ENCODE assay signal across 2 cellular contexts in genomic region chr17:4492762-4493561, GRCh38.
TF ChIP-seq lines count a peak whose summit lies in the region.

No MANE protein-coding gene starts in this region.

TF ChIP-seq in A549, 52 proteins besides CTCF, POLR2A, EP300 and RAD21 (continued from another document):
- no peak for TF ChIP-seq MAX (IDR thresholded peaks at IDR 0.05)
- no peak for TF ChIP-seq HEYL (CRISPR knock-in tag; IDR thresholded peaks at IDR 0.05)
- TF ChIP-seq EHMT2 (IDR thresholded peaks at IDR 0.05; ENCODE audit: low read depth) = peak; percentile 72
- TF ChIP-seq, protein P1, sequence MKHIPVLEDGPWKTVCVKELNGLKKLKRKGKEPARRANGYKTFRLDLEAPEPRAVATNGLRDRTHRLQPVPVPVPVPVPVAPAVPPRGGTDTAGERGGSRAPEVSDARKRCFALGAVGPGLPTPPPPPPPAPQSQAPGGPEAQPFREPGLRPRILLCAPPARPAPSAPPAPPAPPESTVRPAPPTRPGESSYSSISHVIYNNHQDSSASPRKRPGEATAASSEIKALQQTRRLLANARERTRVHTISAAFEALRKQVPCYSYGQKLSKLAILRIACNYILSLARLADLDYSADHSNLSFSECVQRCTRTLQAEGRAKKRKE (CRISPR knock-in tag; IDR thresholded peaks at IDR 0.05; ENCODE audit: low read depth) = 0 out of 2 replicates have a peak, but pooled peaks have one; percentile 40
- no peak for TF ChIP-seq CHD4 (IDR thresholded peaks at IDR 0.05; ENCODE audit: borderline replicate concordance)
- TF ChIP-seq, protein P2, sequence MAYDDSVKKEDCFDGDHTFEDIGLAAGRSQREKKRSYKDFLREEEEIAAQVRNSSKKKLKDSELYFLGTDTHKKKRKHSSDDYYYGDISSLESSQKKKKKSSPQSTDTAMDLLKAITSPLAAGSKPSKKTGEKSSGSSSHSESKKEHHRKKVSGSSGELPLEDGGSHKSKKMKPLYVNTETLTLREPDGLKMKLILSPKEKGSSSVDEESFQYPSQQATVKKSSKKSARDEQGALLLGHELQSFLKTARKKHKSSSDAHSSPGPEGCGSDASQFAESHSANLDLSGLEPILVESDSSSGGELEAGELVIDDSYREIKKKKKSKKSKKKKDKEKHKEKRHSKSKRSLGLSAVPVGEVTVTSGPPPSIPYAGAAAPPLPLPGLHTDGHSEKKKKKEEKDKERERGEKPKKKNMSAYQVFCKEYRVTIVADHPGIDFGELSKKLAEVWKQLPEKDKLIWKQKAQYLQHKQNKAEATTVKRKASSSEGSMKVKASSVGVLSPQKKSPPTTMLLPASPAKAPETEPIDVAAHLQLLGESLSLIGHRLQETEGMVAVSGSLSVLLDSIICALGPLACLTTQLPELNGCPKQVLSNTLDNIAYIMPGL (CRISPR knock-in tag; IDR thresholded peaks at IDR 0.05; ENCODE audit: borderline replicate concordance) = no peak
- no peak for TF ChIP-seq ZFP36 (IDR thresholded peaks at IDR 0.05; ENCODE audit: borderline replicate concordance, partially characterized antibody)
- 0 out of 2 replicates have a peak, but pooled peaks have one; percentile 40 for TF ChIP-seq EHF (CRISPR knock-in tag; IDR thresholded peaks at IDR 0.05)
- no peak for TF ChIP-seq KDM1A (IDR thresholded peaks at IDR 0.05; ENCODE audit: low read depth)
- TF ChIP-seq CEBPB (IDR thresholded peaks at IDR 0.05) = no peak
- TF ChIP-seq CHD2 (IDR thresholded peaks at IDR 0.05; ENCODE audit: low read length, partially characterized antibody) = no peak
- no peak for TF ChIP-seq MAFK (IDR thresholded peaks at IDR 0.05; ENCODE audit: partially characterized antibody)
- TF ChIP-seq, protein P3, sequence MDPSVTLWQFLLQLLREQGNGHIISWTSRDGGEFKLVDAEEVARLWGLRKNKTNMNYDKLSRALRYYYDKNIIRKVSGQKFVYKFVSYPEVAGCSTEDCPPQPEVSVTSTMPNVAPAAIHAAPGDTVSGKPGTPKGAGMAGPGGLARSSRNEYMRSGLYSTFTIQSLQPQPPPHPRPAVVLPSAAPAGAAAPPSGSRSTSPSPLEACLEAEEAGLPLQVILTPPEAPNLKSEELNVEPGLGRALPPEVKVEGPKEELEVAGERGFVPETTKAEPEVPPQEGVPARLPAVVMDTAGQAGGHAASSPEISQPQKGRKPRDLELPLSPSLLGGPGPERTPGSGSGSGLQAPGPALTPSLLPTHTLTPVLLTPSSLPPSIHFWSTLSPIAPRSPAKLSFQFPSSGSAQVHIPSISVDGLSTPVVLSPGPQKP (IDR thresholded peaks at IDR 0.05; ENCODE audit: low read depth, low read length) = no peak
- no peak for TF ChIP-seq HES2 (IDR thresholded peaks at IDR 0.05)
- no peak for TF ChIP-seq MAZ (IDR thresholded peaks at IDR 0.05; ENCODE audit: borderline replicate concordance, low read depth, low read length)
- no peak for TF ChIP-seq HOXB13 (CRISPR knock-in tag; IDR thresholded peaks at IDR 0.05; ENCODE audit: low read depth)
- TF ChIP-seq E2F6 (IDR thresholded peaks at IDR 0.05; ENCODE audit: borderline replicate concordance, low read depth) = no peak
- 0 out of 2 replicates have a peak, but pooled peaks have one; percentile 65 for TF ChIP-seq ZNF302 (CRISPR knock-in tag; IDR thresholded peaks at IDR 0.05)
- no peak for TF ChIP-seq SREBF2 (IDR thresholded peaks at IDR 0.05)
- TF ChIP-seq RNF2 (IDR thresholded peaks at IDR 0.05; ENCODE audit: borderline replicate concordance, low read depth) = no peak
- no peak for TF ChIP-seq NPAS2 (CRISPR knock-in tag; IDR thresholded peaks at IDR 0.05; ENCODE audit: borderline replicate concordance)
- TF ChIP-seq GATA3 (IDR thresholded peaks at IDR 0.05; ENCODE audit: borderline replicate concordance) = no peak
- no peak for TF ChIP-seq FOSL2 (IDR thresholded peaks at IDR 0.05)
- TF ChIP-seq FOSL2 (CRISPR knock-in tag; IDR thresholded peaks at IDR 0.05) = no peak
- TF ChIP-seq TFCP2L1 (CRISPR knock-in tag; IDR thresholded peaks at IDR 0.05) = no peak
- no peak for TF ChIP-seq CBX2 (IDR thresholded peaks at IDR 0.05; ENCODE audit: borderline replicate concordance, low read depth)
- TF ChIP-seq ZC3H11A (IDR thresholded peaks at IDR 0.05) = no peak
- peak; percentile 15; the same call in 1 of the 2 replicates for TF ChIP-seq JUNB (IDR thresholded peaks at IDR 0.05)
- no peak for TF ChIP-seq BHLHE40 (IDR thresholded peaks at IDR 0.05; ENCODE audit: low read depth, low read length)
- no peak for TF ChIP-seq FOSB (CRISPR knock-in tag; IDR thresholded peaks at IDR 0.05)
- TF ChIP-seq TP53 (CRISPR knock-in tag; IDR thresholded peaks at IDR 0.05) = no peak
- no peak for TF ChIP-seq ESRRA (IDR thresholded peaks at IDR 0.05; ENCODE audit: borderline replicate concordance, low read length)
- TF ChIP-seq, protein P4, sequence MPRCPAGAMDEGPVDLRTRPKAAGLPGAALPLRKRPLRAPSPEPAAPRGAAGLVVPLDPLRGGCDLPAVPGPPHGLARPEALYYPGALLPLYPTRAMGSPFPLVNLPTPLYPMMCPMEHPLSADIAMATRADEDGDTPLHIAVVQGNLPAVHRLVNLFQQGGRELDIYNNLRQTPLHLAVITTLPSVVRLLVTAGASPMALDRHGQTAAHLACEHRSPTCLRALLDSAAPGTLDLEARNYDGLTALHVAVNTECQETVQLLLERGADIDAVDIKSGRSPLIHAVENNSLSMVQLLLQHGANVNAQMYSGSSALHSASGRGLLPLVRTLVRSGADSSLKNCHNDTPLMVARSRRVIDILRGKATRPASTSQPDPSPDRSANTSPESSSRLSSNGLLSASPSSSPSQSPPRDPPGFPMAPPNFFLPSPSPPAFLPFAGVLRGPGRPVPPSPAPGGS (IDR thresholded peaks at IDR 0.05) = no peak
- peak; percentile 50; the same call in 1 of the 2 replicates for TF ChIP-seq HOXB5 (CRISPR knock-in tag; IDR thresholded peaks at IDR 0.05)
- no peak for TF ChIP-seq HOXA7 (CRISPR knock-in tag; IDR thresholded peaks at IDR 0.05)
- TF ChIP-seq RARB (CRISPR knock-in tag; IDR thresholded peaks at IDR 0.05) = no peak
TF ChIP-seq in A549: peak in this region for 7.

TF ChIP-seq in HEK293, 187 proteins besides CTCF, POLR2A, EP300 and RAD21 (continued from another document):
- TF ChIP-seq ZNF292 (tag by site-specific recombination; IDR thresholded peaks at IDR 0.05; ENCODE audit: borderline replicate concordance, low read depth) = no peak
